ENCODE assay signal across 8 cellular contexts in genomic region chr10:110076559-110077318, GRCh38.
DNase-seq lines count a peak whose midpoint lies in the region; ATAC-seq and TF ChIP-seq lines count a peak whose summit lies in the region.

No MANE protein-coding gene starts in this region.

- H3K9me3 ChIP-seq in gastroesophageal sphincter: no peaks in the 10 kb centered on the region

- peak overlapping the region; percentile 56 to 69 (median 64) for H3K27ac ChIP-seq in gastroesophageal sphincter

- no peak overlapping the region for H3K4me3 ChIP-seq in gastroesophageal sphincter
- no peak overlapping the region for H3K4me3 ChIP-seq in retinal pigment epithelial cell (ENCODE audit: low read length)

- H3K36me3 Mint-ChIP-seq in activated B cell treated with CpG ODN at 0.5 μM for 24 hours (ENCODE audit: low read depth): peaks cover 9% of the 10 kb centered on the region

- peak overlapping the region; percentile 99 for H3K27ac Mint-ChIP-seq in activated B cell treated with CpG ODN at 0.5 μM for 24 hours

- no peaks in the 10 kb centered on the region for H3K27me3 ChIP-seq in gastroesophageal sphincter

- TF ChIP-seq EP300 in gastroesophageal sphincter (IDR thresholded peaks at IDR 0.05): no peak

- peaks cover 84% of the 10 kb centered on the region for H3K4me1 Mint-ChIP-seq in activated B cell treated with CpG ODN at 0.5 μM for 24 hours

- TF ChIP-seq CTCF in activated B cell treated with CpG ODN at 0.5 μM for 24 hours (IDR thresholded peaks at IDR 0.05): no peak
- TF ChIP-seq CTCF in gastroesophageal sphincter (IDR thresholded peaks at IDR 0.05): no peak
- TF ChIP-seq CTCF in retinal pigment epithelial cell (conservative IDR thresholded peaks at IDR 0.05; ENCODE audit: low read depth, low read length): no peak

- H3K36me3 ChIP-seq in gastroesophageal sphincter: no peaks in the 10 kb centered on the region

- POLR2A ChIA-PET in activated B cell treated with CpG ODN at 0.5 μM for 24 hours (lab: Charles Lee): interaction anchor here (0.6 to 6.0 kb wide), 7 partner anchors 8 to 131 kb away, joined by 3 to 71 read pairs (median 4); partner anchors contain the start of gene ADD3

- H3K9me3 Mint-ChIP-seq in activated B cell treated with CpG ODN at 0.5 μM for 24 hours: peaks cover 6% of the 10 kb centered on the region

- H3K27me3 Mint-ChIP-seq in activated B cell treated with CpG ODN at 0.5 μM for 24 hours: no peaks in the 10 kb centered on the region

- CTCF ChIA-PET in activated B cell treated with CpG ODN at 0.5 μM for 24 hours (lab: Charles Lee): interaction anchor here (0.6 to 2.0 kb wide), 9 partner anchors 9 to 193 kb away, joined by 3 to 5 read pairs (median 3); no protein-coding TSS in a partner anchor

- DNase-seq in GM04503 (ENCODE audit: low read depth): peak; percentile 90
- DNase-seq in HUDEP-2 (lab: John Stamatoyannopoulos, UW; ENCODE audit: unreplicated experiment in 76 of 76): peak in 53 of 76 experiments; percentile 3 to 81 (median 44)
- DNase-seq in activated B cell treated with CpG ODN at 0.5 μM for 24 hours: no peak
- peak; percentile 66 for DNase-seq in retinal pigment epithelial cell (ENCODE audit: low read depth)
- DNase-seq in NCI-H774 (lab: John Stamatoyannopoulos, UW): no peak
- DNase-seq in DMS153 treated with DMSO at 0.1 percent for 48 hours (lab: John Stamatoyannopoulos, UW; ENCODE audit: unreplicated experiment): no peak

- H3K4me3 Mint-ChIP-seq in activated B cell treated with CpG ODN at 0.5 μM for 24 hours: peak overlapping the region; percentile 85

- H3K4me1 ChIP-seq in gastroesophageal sphincter: peaks cover 2 to 64% (median 6%) of the 10 kb centered on the region in 3 donors

- peak; percentile 77 for ATAC-seq in GM21529 (IDR thresholded peaks at IDR 0.05; ENCODE audit: unreplicated experiment)
- ATAC-seq in activated B cell treated with CpG ODN at 0.5 μM for 24 hours (ENCODE audit: low read depth): peak; percentile 59
- peak; percentile 94 for ATAC-seq in gastroesophageal sphincter

- TF ChIP-seq POLR2A in gastroesophageal sphincter (IDR thresholded peaks at IDR 0.05): no peak

- intact Hi-C loops in activated B cell treated with CpG ODN at 0.5 μM for 24 hours (cut with micrococcal nuclease): loop anchor here (1.0 to 5.0 kb wide), 7 partner anchors 7 to 151 kb away; no protein-coding TSS in a partner anchor

Comparison
In these comparisons a context has a peak if more than half of its experiments do, and no peak if none do; other contexts are left out.
1. DNase-seq: peak in GM04503 (single experiment), HUDEP-2 (53 of 76) and retinal pigment epithelial cell (single experiment); none in activated B cell treated with CpG ODN at 0.5 μM for 24 hours (single experiment), NCI-H774 (single experiment) and DMS153 treated with DMSO at 0.1 percent for 48 hours (single experiment).
2. Peak in every context shown above with its lines, with median percentiles within 50 percentile points of each other: ATAC-seq.